Comparison of ENCODE assay signal across 23 cellular contexts in genomic region chr9:94807556-94807955, GRCh38.
DNase-seq lines count a peak whose midpoint lies in the region; ATAC-seq and TF ChIP-seq lines count a peak whose summit lies in the region.
"Had no signal": no experiment of that assay in that cellular context is flagged by ENCODE, and none has a peak within 500 bp of the region (broad histone marks: within the 10 kb centered on the region; RNA-seq: fewer than 3 reads in every experiment).

No MANE protein-coding gene starts in this region.

- H2AFZ ChIP-seq in MM.1S (ENCODE audit: low read length) = no peak overlapping the region

- in situ Hi-C loops in Panc1 (cut with HindIII; ENCODE audit: low pct_unique_long_range_greater_than_20kb, low sequenced_read_pairs) = no loop called here

- H3K79me2 ChIP-seq in MM.1S (ENCODE audit: low read length) = no peaks in the 10 kb centered on the region

- DNase-seq in Panc1 (ENCODE audit: low read depth, low spot score) = no peak
- no peak for DNase-seq in coronary artery (ENCODE audit: low spot score)
- DNase-seq in tibial artery = no peak
- DNase-seq in testis = no peak
- DNase-seq in MM.1S = no peak
- no peak for DNase-seq in NCI-H187 (lab: John Stamatoyannopoulos, UW)
- DNase-seq: activated CD4-positive, alpha-beta T cell treated with anti-CD3 and anti-CD28 coated beads for 4 hours; activated effector memory CD4-positive, alpha-beta T cell treated with anti-CD3 and anti-CD28 coated beads, Interleukin-2, amount 50 U/mL, for 16 hours; activated naive CD8-positive, alpha-beta T cell treated with anti-CD3 and anti-CD28 coated beads, Interleukin-2, amount 10 ng/mL, durations not matched to agents 7 days and 5 days; activated T-cell treated with anti-CD3 and anti-CD28 coated beads, Interleukin-2, amount 50 U/mL, for 1 hour; cerebellar nuclear complex; DMS79 treated with DMSO at 0.1 percent for 48 hours; GF-D8; Kasumi-1; NCI-H146; NCI-H510A; upper lobe of right lung had no signal

- CTCF ChIA-PET in Panc1 (lab: Charles Lee) = no interaction called here

- H3K4me1 Mint-ChIP-seq in nephron = peaks cover 50% of the 10 kb centered on the region

- no peaks in the 10 kb centered on the region for H3K9me3 ChIP-seq in Panc1 (ENCODE audit: control insufficient read depth, insufficient read depth, low read depth, low read length)
- H3K9me3 ChIP-seq in tibial artery = no peaks in the 10 kb centered on the region
- H3K9me3 ChIP-seq in testis = no peaks in the 10 kb centered on the region
- no peaks in the 10 kb centered on the region for H3K9me3 ChIP-seq in MM.1S (replicated peaks; ENCODE audit: insufficient read depth, low read length)
- H3K9me3 ChIP-seq: neutrophil, upper lobe of right lung had no signal

- H3K4me1 ChIP-seq in Panc1 (ENCODE audit: control insufficient read depth, insufficient read depth, low read length) (peaks cover 41% of the 10 kb centered on the region), tibial artery (peaks cover 0 to 81% (median 31%) of the 10 kb centered on the region in 4 donors), testis (peaks cover 10% of the 10 kb centered on the region), MM.1S (ENCODE audit: low read length) (0 out of 2 replicates have a peak, but pooled peaks cover 6% of the 10 kb centered on the region)

- H3K27ac Mint-ChIP-seq in nephron = peak overlapping the region; percentile 16 to 60 (median 55)
- H3K27ac Mint-ChIP-seq: activated naive CD8-positive, alpha-beta T cell treated with anti-CD3 and anti-CD28 coated beads, Interleukin-2, amount 10 ng/mL, durations not matched to agents 7 days and 5 days had no signal

- ATAC-seq in Panc1 (no peak), GM19397 (IDR thresholded peaks at IDR 0.05; ENCODE audit: unreplicated experiment) (no peak)
- ATAC-seq: HepG2, upper lobe of right lung had no signal

- H3K4me3 Mint-ChIP-seq in nephron = no peak overlapping the region
- H3K4me3 Mint-ChIP-seq: activated naive CD8-positive, alpha-beta T cell treated with anti-CD3 and anti-CD28 coated beads, Interleukin-2, amount 10 ng/mL, durations not matched to agents 7 days and 5 days; CD14-positive monocyte had no signal

- H3K36me3 ChIP-seq in Panc1 (ENCODE audit: control insufficient read depth, insufficient read depth, low read length) (no peaks in the 10 kb centered on the region), tibial artery (peaks cover 0 to 5% (median 0%) of the 10 kb centered on the region in 3 donors), testis (ENCODE audit: low read depth, missing control alignments) (no peaks in the 10 kb centered on the region), MM.1S (replicated peaks; ENCODE audit: insufficient read depth, low read length) (no peaks in the 10 kb centered on the region)
- H3K36me3 ChIP-seq: neutrophil, upper lobe of right lung had no signal

- BruUV-seq in Panc1 (replicated peaks; lab: Mats Ljungman, UMichigan) = no TSS peak

- no peaks in the 10 kb centered on the region for H3F3A ChIP-seq in MM.1S (ENCODE audit: insufficient read depth, low read length)

- no peak overlapping the region for H3K9ac ChIP-seq in MM.1S (ENCODE audit: low read length)

- H3K4me3 ChIP-seq in Panc1 (ENCODE audit: low read depth in 2 of 2, low read length in 2 of 2) (no peak overlapping the region), coronary artery (no peak overlapping the region), tibial artery (no peak overlapping the region), testis (no peak overlapping the region), MM.1S (ENCODE audit: low read length) (no peak overlapping the region)
- H3K4me3 ChIP-seq: upper lobe of right lung had no signal

- no peak for TF ChIP-seq POLR2A in testis (IDR thresholded peaks at IDR 0.05)

- no peaks in the 10 kb centered on the region for H4K20me1 ChIP-seq in MM.1S (ENCODE audit: insufficient read depth, low read length)

- intact Hi-C loops in Panc1 (cut with micrococcal nuclease; ENCODE audit: unreplicated experiment) (no loop called here), tibial artery (cut with DNase I; ENCODE audit: low total_unique reads) (no loop called here), testis (cut with DNase I; ENCODE audit: low total_unique reads) (no loop called here)

- H3K27ac ChIP-seq in Panc1 (ENCODE audit: low read length) = peak overlapping the region; percentile 87
- peak overlapping the region; percentile 77 to 88 for H3K27ac ChIP-seq in coronary artery
- peak overlapping the region; percentile 66 to 67 for H3K27ac ChIP-seq in tibial artery
- no peak overlapping the region for H3K27ac ChIP-seq in testis
- H3K27ac ChIP-seq in MM.1S (ENCODE audit: low read length) = no peak overlapping the region
- H3K27ac ChIP-seq: neutrophil, VCaP had no signal

- no peaks in the 10 kb centered on the region for H3K27me3 Mint-ChIP-seq in nephron (ENCODE audit: low read depth)

- no peaks in the 10 kb centered on the region for H3K9me3 Mint-ChIP-seq in nephron
- H3K9me3 Mint-ChIP-seq: activated naive CD8-positive, alpha-beta T cell treated with anti-CD3 and anti-CD28 coated beads, Interleukin-2, amount 10 ng/mL, durations not matched to agents 7 days and 5 days had no signal

- POLR2A ChIA-PET in Panc1 (lab: Charles Lee) = no interaction called here

- no peaks in the 10 kb centered on the region for H3K9me2 ChIP-seq in MM.1S (replicated peaks; ENCODE audit: insufficient read depth, low read length)

- TF ChIP-seq CTCF in Panc1 (IDR thresholded peaks at IDR 0.05) (no peak), coronary artery (IDR thresholded peaks at IDR 0.05) (no peak), nephron (IDR thresholded peaks at IDR 0.05; ENCODE audit: unreplicated experiment in 3 of 3) (no peak), tibial artery (IDR thresholded peaks at IDR 0.05) (no peak), testis (IDR thresholded peaks at IDR 0.05) (no peak), MM.1S (IDR thresholded peaks at IDR 0.05; ENCODE audit: low read length) (no peak)

- H3K27me3 ChIP-seq in Panc1 (ENCODE audit: control insufficient read depth, insufficient read depth, low read length) (no peaks in the 10 kb centered on the region), tibial artery (no peaks in the 10 kb centered on the region), testis (no peaks in the 10 kb centered on the region), MM.1S (replicated peaks; ENCODE audit: insufficient read depth, low read length) (no peaks in the 10 kb centered on the region)
- H3K27me3 ChIP-seq: neutrophil, upper lobe of right lung had no signal

- WGBS in testis, 2 donors = 88 to 95% methylated on average over 3 of the region's 3 CpGs

- peaks cover 16% of the 10 kb centered on the region for H3K36me3 Mint-ChIP-seq in nephron (ENCODE audit: low read depth)

- no peak overlapping the region for H3K4me2 ChIP-seq in MM.1S (ENCODE audit: low read depth, low read length)

Comparison
In these comparisons a context has a peak if more than half of its experiments do, and no peak if none do; other contexts are left out.
1. H3K27ac ChIP-seq: peak in Panc1 (single experiment), coronary artery (2 of 2) and tibial artery (2 of 2); none in testis (0 of 2) and MM.1S (single experiment).